8 cellular contexts compared by ENCODE assay signal in the genomic region with DNA sequence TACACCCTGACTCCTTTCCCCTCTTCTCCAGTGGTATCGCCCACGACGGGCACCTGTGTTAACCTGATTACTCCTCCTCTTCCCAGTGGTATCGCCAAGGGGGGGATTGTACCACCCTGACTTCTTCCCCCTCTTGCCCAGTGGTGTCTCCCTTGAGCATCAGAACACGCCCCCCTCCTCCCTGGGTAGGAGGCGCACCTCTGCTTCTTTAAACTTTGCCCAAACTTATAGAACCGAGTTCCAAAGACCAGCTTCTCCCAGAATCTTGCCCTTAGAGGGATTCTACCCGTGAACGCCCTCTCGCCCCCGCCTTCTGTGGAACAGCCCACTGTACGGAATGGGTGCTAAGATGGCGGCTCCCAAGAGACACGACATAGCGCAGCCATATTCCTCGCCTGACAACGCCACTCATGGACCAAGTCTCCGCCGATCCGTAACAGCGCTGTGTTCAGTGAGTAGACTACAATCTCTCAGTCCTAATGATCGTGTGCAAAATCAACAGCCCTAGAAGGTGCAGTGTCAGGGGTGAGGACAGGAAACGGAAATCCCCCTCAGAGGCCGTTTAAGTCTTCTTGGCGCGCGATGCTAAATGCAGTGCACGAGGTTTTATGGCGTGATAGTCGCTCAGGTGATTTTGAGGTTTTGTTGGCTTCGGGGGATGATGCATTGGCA.
DNase-seq lines count a peak whose midpoint lies in the region; ATAC-seq lines count a peak whose summit lies in the region.

No MANE protein-coding gene starts in this region.

- no peaks in the 10 kb centered on the region for H3K27me3 Mint-ChIP-seq in effector memory CD8-positive, alpha-beta T cell

- H3K4me3 Mint-ChIP-seq in effector memory CD8-positive, alpha-beta T cell: peak overlapping the region; percentile 89 to 90

- peaks cover 19 to 21% of the 10 kb centered on the region in 2 donors for H3K4me1 Mint-ChIP-seq in effector memory CD8-positive, alpha-beta T cell (ENCODE audit: low read depth in 2 of 2)

- H3K9me3 Mint-ChIP-seq in effector memory CD8-positive, alpha-beta T cell: no peaks in the 10 kb centered on the region

- H3K36me3 Mint-ChIP-seq in effector memory CD8-positive, alpha-beta T cell (ENCODE audit: insufficient read depth): peaks cover 7% of the 10 kb centered on the region

- peak overlapping the region; percentile 80 to 89 for H3K27ac Mint-ChIP-seq in effector memory CD8-positive, alpha-beta T cell

- DNase-seq in EH (ENCODE audit: low read depth) (peak; percentile 67), NCI-H524 treated with DMSO at 0.1 percent for 48 hours (lab: John Stamatoyannopoulos, UW) (peak; percentile 76), medulla oblongata (ENCODE audit: extremely low spot score) (peak; percentile 76)
- DNase-seq in activated CD8-positive, alpha-beta memory T cell treated with anti-CD3 and anti-CD28 coated beads for 48 hours (ENCODE audit: low read depth in 2 of 3, low spot score in 2 of 3): peak in 2 of 3 experiments; percentile 23 to 35
- peak; percentile 64 to 69 (median 65) for DNase-seq in effector memory CD8-positive, alpha-beta T cell
- peak; percentile 31 to 60 (median 42) for DNase-seq in stimulated activated CD4-positive, alpha-beta T cell treated with anti-CD3 and anti-CD28 coated beads, TNF-alpha, amount 100 ng/mL, for 24 hours (ENCODE audit: low read depth in 3 of 3)

- ATAC-seq in HG03066 (IDR thresholded peaks at IDR 0.05; ENCODE audit: low read depth, unreplicated experiment) (peak; percentile 33), HG02981 (IDR thresholded peaks at IDR 0.05; ENCODE audit: unreplicated experiment) (no peak)
- ATAC-seq in effector memory CD8-positive, alpha-beta T cell (replicated peaks): peak; percentile 75
